In genomic region chr3:46065294-46065705, GRCh38 we compare ENCODE assay signal across 8 cellular contexts. TPM values are rescaled to one million over a fixed set of nuclear protein-coding genes. Genes with fewer than 3 reads are reported as not detected.
DNase-seq lines count a peak whose midpoint lies in the region; ATAC-seq, FAIRE-seq and TF ChIP-seq lines count a peak whose summit lies in the region.

No MANE protein-coding gene starts in this region.

- TF ChIP-seq CTCF in OCI-LY7 (conservative IDR thresholded peaks at IDR 0.05; ENCODE audit: low read length): no peak

- H3K4me1 Mint-ChIP-seq in activated CD4-positive, alpha-beta memory T cell treated with anti-CD3 and anti-CD28 coated beads, Interleukin-2, amount 10 ng/mL, durations not matched to agents 7 days and 5 days: peaks cover 48% of the 10 kb centered on the region

- H3K4me2 ChIP-seq in OCI-LY7 (ENCODE audit: low read length): no peak overlapping the region

- H3K9me3 Mint-ChIP-seq in activated CD4-positive, alpha-beta memory T cell treated with anti-CD3 and anti-CD28 coated beads, Interleukin-2, amount 10 ng/mL, durations not matched to agents 7 days and 5 days: no peaks in the 10 kb centered on the region

- intact Hi-C loops in right cardiac atrium (cut with DNase I): no loop called here
- intact Hi-C loops in OCI-LY7 (cut with micrococcal nuclease; ENCODE audit: unreplicated experiment): no loop called here

- no peaks in the 10 kb centered on the region for H3K9me2 ChIP-seq in OCI-LY7 (ENCODE audit: insufficient read depth, low read length)

- TF ChIP-seq POLR2A in GM12892 (IDR thresholded peaks at IDR 0.05; ENCODE audit: low read depth, low read length): no peak

- POLR2A ChIA-PET in activated CD4-positive, alpha-beta memory T cell treated with anti-CD3 and anti-CD28 coated beads, Interleukin-2, amount 10 ng/mL, durations not matched to agents 7 days and 5 days (lab: Charles Lee): interaction anchor here (1.2 to 1.8 kb wide), 3 partner anchors 68 to 86 kb away, joined by 3 to 12 read pairs (median 3); no protein-coding TSS in a partner anchor
- POLR2A ChIA-PET in OCI-LY7 (lab: Charles Lee): no interaction called here

- H3K4me3 ChIP-seq in right cardiac atrium (ENCODE audit: low read length) (no peak overlapping the region), OCI-LY7 (ENCODE audit: low read depth, low read length, poor library complexity, severe bottlenecking) (no peak overlapping the region)

- 21% methylated on average over 6 of the region's 6 CpGs for WGBS in right cardiac atrium

- no peaks in the 10 kb centered on the region for H3K79me2 ChIP-seq in OCI-LY7 (ENCODE audit: insufficient read depth, low read depth, low read length)

- DNase-seq in GM12892 (ENCODE audit: insufficient read length): no peak
- DNase-seq in NCI-H187 (lab: John Stamatoyannopoulos, UW): peak; percentile 64 to 70
- peak; percentile 52 for DNase-seq in activated CD4-positive, alpha-beta memory T cell treated with anti-CD3 and anti-CD28 coated beads, Interleukin-2, amount 10 ng/mL, durations not matched to agents 7 days and 5 days
- peak in 1 of 3 donors; percentile 57 for DNase-seq in right cardiac atrium
- peak; percentile 74 for DNase-seq in stimulated activated CD8-positive, alpha-beta memory T cell treated with anti-CD3 and anti-CD28 coated beads, Interleukin-4, amount 100 ng/mL, for 48 hours
- DNase-seq in OCI-LY7 (ENCODE audit: low spot score): no peak

- peaks cover 4% of the 10 kb centered on the region for H3K36me3 Mint-ChIP-seq in activated CD4-positive, alpha-beta memory T cell treated with anti-CD3 and anti-CD28 coated beads, Interleukin-2, amount 10 ng/mL, durations not matched to agents 7 days and 5 days (ENCODE audit: low read depth)

- H3K4me1 ChIP-seq in right cardiac atrium (ENCODE audit: control insufficient read depth, insufficient read depth, low read length): peaks cover 8% of the 10 kb centered on the region
- no peaks in the 10 kb centered on the region for H3K4me1 ChIP-seq in OCI-LY7 (ENCODE audit: insufficient read depth, low read length, poor library complexity, severe bottlenecking)

- peaks cover 33% of the 10 kb centered on the region for H3K27me3 Mint-ChIP-seq in activated CD4-positive, alpha-beta memory T cell treated with anti-CD3 and anti-CD28 coated beads, Interleukin-2, amount 10 ng/mL, durations not matched to agents 7 days and 5 days

- no peaks in the 10 kb centered on the region for H3K9me3 ChIP-seq in right cardiac atrium (ENCODE audit: control insufficient read depth, low read length)
- no peaks in the 10 kb centered on the region for H3K9me3 ChIP-seq in OCI-LY7 (ENCODE audit: low read length)

- H3K27me3 ChIP-seq in right cardiac atrium (ENCODE audit: control insufficient read depth, insufficient read depth): no peaks in the 10 kb centered on the region

- no peaks in the 10 kb centered on the region for H3K36me3 ChIP-seq in OCI-LY7 (ENCODE audit: insufficient read depth, low read length)

- H3K4me3 Mint-ChIP-seq in activated CD4-positive, alpha-beta memory T cell treated with anti-CD3 and anti-CD28 coated beads, Interleukin-2, amount 10 ng/mL, durations not matched to agents 7 days and 5 days: no peak overlapping the region

- FAIRE-seq in GM12892 (lab: Jason Lieb, UNC): peak; percentile 56

- no peak overlapping the region for H2AFZ ChIP-seq in OCI-LY7 (ENCODE audit: low read length)

- H4K20me1 ChIP-seq in OCI-LY7 (ENCODE audit: insufficient read depth, low read length): no peaks in the 10 kb centered on the region

- no TSS peak for BruUV-seq in OCI-LY7 (replicated peaks; lab: Mats Ljungman, UMichigan)

- CTCF ChIA-PET in activated CD4-positive, alpha-beta memory T cell treated with anti-CD3 and anti-CD28 coated beads, Interleukin-2, amount 10 ng/mL, durations not matched to agents 7 days and 5 days (lab: Charles Lee): interaction anchor here (0.7 to 1.7 kb wide), 4 partner anchors 11 to 424 kb away, joined by 3 to 10 read pairs (median 3); no protein-coding TSS in a partner anchor
- CTCF ChIA-PET in OCI-LY7 (lab: Charles Lee; ENCODE audit: unreplicated experiment): no interaction called here

- no peak overlapping the region for H3K27ac Mint-ChIP-seq in activated CD4-positive, alpha-beta memory T cell treated with anti-CD3 and anti-CD28 coated beads, Interleukin-2, amount 10 ng/mL, durations not matched to agents 7 days and 5 days

- H3K27ac ChIP-seq in right cardiac atrium (ENCODE audit: low read length) (peak overlapping the region; percentile 70), OCI-LY7 (ENCODE audit: low read depth, low read length, poor library complexity, severe bottlenecking) (no peak overlapping the region)

- ATAC-seq in right cardiac atrium (peak; percentile 51 to 65), HG03095 (IDR thresholded peaks at IDR 0.05; ENCODE audit: unreplicated experiment) (no peak), HG03097 (IDR thresholded peaks at IDR 0.05; ENCODE audit: low FRiP score, unreplicated experiment) (no peak)

RNA-seq across cellular contexts. Expression of gene XCR1, which starts 38.0 kb away (rescaled TPM):
- 0.04 TPM for polyA plus RNA-seq in GM12892 (2012; ENCODE audit: missing spikeins)
- total RNA-seq in activated CD4-positive, alpha-beta memory T cell treated with anti-CD3 and anti-CD28 coated beads, Interleukin-2, amount 10 ng/mL, durations not matched to agents 7 days and 5 days: not detected
- under 1 TPM in 1 of 4 donors, not detected in 3; 0.06 TPM for total RNA-seq in right cardiac atrium
- polyA plus RNA-seq in right cardiac atrium: not detected
- not detected in 2 replicates for total RNA-seq in OCI-LY7 (2014; rRNA removed; shearing (Covaris generic))
- total RNA-seq in OCI-LY7 (2022): not detected in 2 replicates

Comparison
In these comparisons a context has a peak if more than half of its experiments do, and no peak if none do; other contexts are left out.
1. DNase-seq: peak in NCI-H187 (2 of 2), activated CD4-positive, alpha-beta memory T cell treated with anti-CD3 and anti-CD28 coated beads, Interleukin-2, amount 10 ng/mL, durations not matched to agents 7 days and 5 days (single experiment) and stimulated activated CD8-positive, alpha-beta memory T cell treated with anti-CD3 and anti-CD28 coated beads, Interleukin-4, amount 100 ng/mL, for 48 hours (single experiment); none in GM12892 (single experiment) and OCI-LY7 (single experiment).
2. ATAC-seq: peak in right cardiac atrium (2 of 2); none in HG03095 (single experiment) and HG03097 (single experiment).